Comparison of ENCODE assay signal across 2 cellular contexts in genomic region chr12:97482153-97482693, GRCh38.
TF ChIP-seq lines count a peak whose summit lies in the region.

No MANE protein-coding gene starts in this region.

TF ChIP-seq in HepG2, 621 proteins besides CTCF, POLR2A, EP300 and RAD21 (continued from another document):
- no peak for TF ChIP-seq TCF7L2 (IDR thresholded peaks at IDR 0.05; ENCODE audit: low read depth, low read length)
- no peak for TF ChIP-seq LRRFIP1 (CRISPR knock-in tag; conservative IDR thresholded peaks at IDR 0.05)
- no peak for TF ChIP-seq ZC3H4 (CRISPR knock-in tag; IDR thresholded peaks at IDR 0.05; ENCODE audit: borderline replicate concordance)
- TF ChIP-seq ZBTB40 (IDR thresholded peaks at IDR 0.05), result peak; percentile 32; the same call in 1 of the 2 replicates
- peak; percentile 96 for TF ChIP-seq ZBTB40 (CRISPR knock-in tag; IDR thresholded peaks at IDR 0.05)

TF ChIP-seq in WTC11, 78 proteins besides CTCF, POLR2A, EP300 and RAD21 (continued from another document):
- TF ChIP-seq PREB (CRISPR knock-in tag; IDR thresholded peaks at IDR 0.05; ENCODE audit: borderline replicate concordance) (no peak), JAZF1 (CRISPR knock-in tag; IDR thresholded peaks at IDR 0.05) (no peak), E2F1 (CRISPR knock-in tag; IDR thresholded peaks at IDR 0.05) (no peak)
